20 cellular contexts compared by ENCODE assay signal in genomic region chr3:129617381-129618185, GRCh38. TPM values are rescaled to one million over a fixed set of nuclear protein-coding genes. Genes with fewer than 3 reads are reported as not detected.
DNase-seq lines count a peak whose midpoint lies in the region; ATAC-seq and TF ChIP-seq lines count a peak whose summit lies in the region.
"Had no signal": no experiment of that assay in that cellular context is flagged by ENCODE, and none has a peak within 500 bp of the region (broad histone marks: within the 10 kb centered on the region; RNA-seq: fewer than 3 reads in every experiment).

No MANE protein-coding gene starts in this region.

- DNase-seq in CD14-positive monocyte (ENCODE audit: low spot score) = no peak
- DNase-seq in left lung = peak; percentile 32 to 41
- no peak for DNase-seq in activated T-helper 1 cell treated with anti-CD3 and anti-CD28 coated beads, Interleukin-12 subunit alpha, Interleukin-12 subunit beta, Interleukin-2, Interleukin-4 antibody, amounts not matched to agents 30 ng/mL and 10 ng/mL and 1 ng/mL, durations not matched to agents 14 hours and 24 hours and 36 hours (ENCODE audit: low spot score)
- DNase-seq in pons (ENCODE audit: low spot score) = no peak
- no peak for DNase-seq in kidney tubule cell (ENCODE audit: low spot score)
- DNase-seq: activated CD4-positive, alpha-beta T cell treated with anti-CD3 and anti-CD28 coated beads, Interleukin-2, amount 50 U/mL, for 4 hours; activated naive CD4-positive, alpha-beta T cell treated with anti-CD3 and anti-CD28 coated beads, Interleukin-2, amount 50 U/mL, for 16 hours; Caco-2; cortex of kidney; NCI-H524 treated with DMSO at 0.1 percent for 48 hours; SIG-M5 had no signal

- peak overlapping the region; percentile 92 to 98 (median 95) for H3K27ac Mint-ChIP-seq in CD14-positive monocyte
- peak overlapping the region; percentile 67 for H3K27ac Mint-ChIP-seq in activated T-helper 17 cell treated with anti-CD3 and anti-CD28 coated beads, Interleukin-2, amount 50 U/mL, for 72 hours
- no peak overlapping the region for H3K27ac Mint-ChIP-seq in activated T-helper 1 cell treated with anti-CD3 and anti-CD28 coated beads, Interleukin-12 subunit alpha, Interleukin-12 subunit beta, Interleukin-2, Interleukin-4 antibody, amounts not matched to agents 30 ng/mL and 10 ng/mL and 1 ng/mL, durations not matched to agents 14 hours and 24 hours and 36 hours
- H3K27ac Mint-ChIP-seq: T-helper 1 cell treated with Interleukin-12 subunit alpha and Interleukin-12 subunit beta and Interleukin-4 antibody, amounts not matched to agents 30 μg/mL and 1 μg/mL, for 36 hours had no signal

- intact Hi-C loops in CD14-positive monocyte (cut with micrococcal nuclease) (loop anchor here (5.0 kb wide), 2 partner anchors 40 to 90 kb away; partner anchors contain the start of gene RHO (in 1 of the 2)), left lung (cut with DNase I) (no loop called here)
- intact Hi-C loops in activated T-helper 1 cell treated with anti-CD3 and anti-CD28 coated beads, Interleukin-12 subunit alpha, Interleukin-12 subunit beta, Interleukin-2, Interleukin-4 antibody, amounts not matched to agents 30 ng/mL and 10 ng/mL and 1 ng/mL, durations not matched to agents 14 hours and 24 hours and 36 hours (cut with micrococcal nuclease) = no loop called here

- ATAC-seq in activated T-helper 17 cell treated with anti-CD3 and anti-CD28 coated beads, Interleukin-2, amount 50 U/mL, for 72 hours (replicated peaks) = no peak
- ATAC-seq in left lung = no peak
- ATAC-seq in GM18909 (IDR thresholded peaks at IDR 0.05; ENCODE audit: poor library complexity, unreplicated experiment) = no peak
- ATAC-seq: naive thymus-derived CD8-positive, alpha-beta T cell; stimulated activated memory B cell treated with anti-CD40 and anti-IgM and Interleukin-4, amounts not matched to agents 10 μg/mL and 1 μg/mL and 100 μg/mL, for 72 hours had no signal

- H3K27me3 Mint-ChIP-seq in CD14-positive monocyte (ENCODE audit: low read depth in 3 of 3) = no peaks in the 10 kb centered on the region
- H3K27me3 Mint-ChIP-seq in activated T-helper 17 cell treated with anti-CD3 and anti-CD28 coated beads, Interleukin-2, amount 50 U/mL, for 72 hours = no peaks in the 10 kb centered on the region
- H3K27me3 Mint-ChIP-seq in activated T-helper 1 cell treated with anti-CD3 and anti-CD28 coated beads, Interleukin-12 subunit alpha, Interleukin-12 subunit beta, Interleukin-2, Interleukin-4 antibody, amounts not matched to agents 30 ng/mL and 10 ng/mL and 1 ng/mL, durations not matched to agents 14 hours and 24 hours and 36 hours (ENCODE audit: insufficient read depth) = no peaks in the 10 kb centered on the region

- H3K36me3 ChIP-seq in left lung = no peaks in the 10 kb centered on the region

- H3K4me3 Mint-ChIP-seq in CD14-positive monocyte = peak overlapping the region in 1 of 2 donors; percentile 16
- H3K4me3 Mint-ChIP-seq in activated T-helper 17 cell treated with anti-CD3 and anti-CD28 coated beads, Interleukin-2, amount 50 U/mL, for 72 hours = no peak overlapping the region
- H3K4me3 Mint-ChIP-seq in activated T-helper 1 cell treated with anti-CD3 and anti-CD28 coated beads, Interleukin-12 subunit alpha, Interleukin-12 subunit beta, Interleukin-2, Interleukin-4 antibody, amounts not matched to agents 30 ng/mL and 10 ng/mL and 1 ng/mL, durations not matched to agents 14 hours and 24 hours and 36 hours = no peak overlapping the region
- H3K4me3 Mint-ChIP-seq: naive thymus-derived CD8-positive, alpha-beta T cell; T-helper 1 cell treated with Interleukin-12 subunit alpha and Interleukin-12 subunit beta and Interleukin-4 antibody, amounts not matched to agents 30 μg/mL and 1 μg/mL, for 36 hours had no signal

- TF ChIP-seq CTCF in CD14-positive monocyte (IDR thresholded peaks at IDR 0.05) (no peak), left lung (IDR thresholded peaks at IDR 0.05) (no peak)

- peak overlapping the region; percentile 72 to 78 for H3K27ac ChIP-seq in left lung
- peak overlapping the region in 18 of 21 experiments; percentile 42 to 85 (median 76) for H3K27ac ChIP-seq in skin epidermis
- H3K27ac ChIP-seq: epithelial cell of prostate, KMS-11, VCaP had no signal

- H3K9me3 ChIP-seq in left lung = no peaks in the 10 kb centered on the region
- H3K9me3 ChIP-seq: Caco-2 had no signal

- peaks cover 0 to 3% of the 10 kb centered on the region in 2 donors for H3K36me3 Mint-ChIP-seq in CD14-positive monocyte
- no peaks in the 10 kb centered on the region for H3K36me3 Mint-ChIP-seq in activated T-helper 17 cell treated with anti-CD3 and anti-CD28 coated beads, Interleukin-2, amount 50 U/mL, for 72 hours (ENCODE audit: low read depth)
- H3K36me3 Mint-ChIP-seq in activated T-helper 1 cell treated with anti-CD3 and anti-CD28 coated beads, Interleukin-12 subunit alpha, Interleukin-12 subunit beta, Interleukin-2, Interleukin-4 antibody, amounts not matched to agents 30 ng/mL and 10 ng/mL and 1 ng/mL, durations not matched to agents 14 hours and 24 hours and 36 hours (ENCODE audit: low read depth) = no peaks in the 10 kb centered on the region
- H3K36me3 Mint-ChIP-seq: naive thymus-derived CD8-positive, alpha-beta T cell; stimulated activated memory B cell treated with anti-CD40 and anti-IgM and Interleukin-4, amounts not matched to agents 10 μg/mL and 1 μg/mL and 100 μg/mL, for 72 hours had no signal

- peaks cover 70% of the 10 kb centered on the region for H3K4me1 Mint-ChIP-seq in CD14-positive monocyte
- peaks cover 5% of the 10 kb centered on the region for H3K4me1 Mint-ChIP-seq in activated T-helper 17 cell treated with anti-CD3 and anti-CD28 coated beads, Interleukin-2, amount 50 U/mL, for 72 hours
- H3K4me1 Mint-ChIP-seq in activated T-helper 1 cell treated with anti-CD3 and anti-CD28 coated beads, Interleukin-12 subunit alpha, Interleukin-12 subunit beta, Interleukin-2, Interleukin-4 antibody, amounts not matched to agents 30 ng/mL and 10 ng/mL and 1 ng/mL, durations not matched to agents 14 hours and 24 hours and 36 hours (ENCODE audit: low read depth) = no peaks in the 10 kb centered on the region

- H3K4me3 ChIP-seq in left lung = no peak overlapping the region
- no peak overlapping the region for H3K4me3 ChIP-seq in skin epidermis

- H3K9me3 Mint-ChIP-seq in CD14-positive monocyte = no peaks in the 10 kb centered on the region
- H3K9me3 Mint-ChIP-seq in activated T-helper 17 cell treated with anti-CD3 and anti-CD28 coated beads, Interleukin-2, amount 50 U/mL, for 72 hours = no peaks in the 10 kb centered on the region
- H3K9me3 Mint-ChIP-seq in activated T-helper 1 cell treated with anti-CD3 and anti-CD28 coated beads, Interleukin-12 subunit alpha, Interleukin-12 subunit beta, Interleukin-2, Interleukin-4 antibody, amounts not matched to agents 30 ng/mL and 10 ng/mL and 1 ng/mL, durations not matched to agents 14 hours and 24 hours and 36 hours = no peaks in the 10 kb centered on the region
- H3K9me3 Mint-ChIP-seq: naive thymus-derived CD8-positive, alpha-beta T cell; stimulated activated memory B cell treated with anti-CD40 and anti-IgM and Interleukin-4, amounts not matched to agents 10 μg/mL and 1 μg/mL and 100 μg/mL, for 72 hours; T-helper 1 cell treated with Interleukin-12 subunit alpha and Interleukin-12 subunit beta and Interleukin-4 antibody, amounts not matched to agents 30 μg/mL and 1 μg/mL, for 36 hours had no signal

- H3K27me3 ChIP-seq in left lung = no peaks in the 10 kb centered on the region

- peaks cover 22 to 82% of the 10 kb centered on the region in 2 donors for H3K4me1 ChIP-seq in left lung

RNA-seq across cellular contexts. Expression of gene PLXND1, which starts 11.1 kb away (rescaled TPM):
- 1 to 10 TPM; 7.1 to 9.9 TPM for polyA plus RNA-seq in CD14-positive monocyte
- total RNA-seq in activated T-helper 17 cell treated with anti-CD3 and anti-CD28 coated beads, Interleukin-2, amount 50 U/mL, for 72 hours = 1 to 10 TPM; 6.2 to 7.4 TPM
- total RNA-seq in left lung = 100 to 1,000 TPM; 198 to 259 TPM
- total RNA-seq in activated T-helper 1 cell treated with anti-CD3 and anti-CD28 coated beads, Interleukin-12 subunit alpha, Interleukin-12 subunit beta, Interleukin-2, Interleukin-4 antibody, amounts not matched to agents 30 ng/mL and 10 ng/mL and 1 ng/mL, durations not matched to agents 14 hours and 24 hours and 36 hours = 1.3 and 1.7 TPM in 2 replicates

Comparison
In these comparisons a context has a peak if more than half of its experiments do, and no peak if none do; other contexts are left out.
1. DNase-seq: peak in left lung (2 of 2); none in CD14-positive monocyte (single experiment), activated T-helper 1 cell treated with anti-CD3 and anti-CD28 coated beads, Interleukin-12 subunit alpha, Interleukin-12 subunit beta, Interleukin-2, Interleukin-4 antibody, amounts not matched to agents 30 ng/mL and 10 ng/mL and 1 ng/mL, durations not matched to agents 14 hours and 24 hours and 36 hours (single experiment), pons (single experiment) and kidney tubule cell (single experiment).
2. RNA of gene PLXND1, which starts 11.1 kb away (total RNA-seq): 198 to 259 TPM in left lung; 6.2 to 7.4 TPM in activated T-helper 17 cell treated with anti-CD3 and anti-CD28 coated beads, Interleukin-2, amount 50 U/mL, for 72 hours and 1.3 to 1.7 TPM in activated T-helper 1 cell treated with anti-CD3 and anti-CD28 coated beads, Interleukin-12 subunit alpha, Interleukin-12 subunit beta, Interleukin-2, Interleukin-4 antibody, amounts not matched to agents 30 ng/mL and 10 ng/mL and 1 ng/mL, durations not matched to agents 14 hours and 24 hours and 36 hours; every median in the first group is over 10 times any median in the second.
3. intact Hi-C loops: an anchor here in CD14-positive monocyte (5.0 kb wide); none called in left lung and activated T-helper 1 cell treated with anti-CD3 and anti-CD28 coated beads, Interleukin-12 subunit alpha, Interleukin-12 subunit beta, Interleukin-2, Interleukin-4 antibody, amounts not matched to agents 30 ng/mL and 10 ng/mL and 1 ng/mL, durations not matched to agents 14 hours and 24 hours and 36 hours.